In genomic region chr20:63416631-63417030, GRCh38 we compare ENCODE assay signal across 1 cellular context.
TF ChIP-seq lines count a peak whose summit lies in the region.

No MANE protein-coding gene starts in this region.

TF ChIP-seq in H1, 55 proteins besides CTCF, POLR2A, EP300 and RAD21 (continued from another document):
- TF ChIP-seq ATF3 (IDR thresholded peaks at IDR 0.05; ENCODE audit: insufficient read depth, low read depth, low read length) (no peak), POU5F1 (IDR thresholded peaks at IDR 0.05; ENCODE audit: low read depth, low read length) (no peak), TBP (IDR thresholded peaks at IDR 0.05; ENCODE audit: low read depth, low read length) (no peak), MAX (IDR thresholded peaks at IDR 0.05) (no peak), NANOG (IDR thresholded peaks at IDR 0.05; ENCODE audit: insufficient read depth, low read depth, low read length, poor library complexity, severe bottlenecking) (no peak), RBBP5 (IDR thresholded peaks at IDR 0.05; ENCODE audit: borderline replicate concordance, low read depth, low read length) (no peak), HDAC6 (IDR thresholded peaks at IDR 0.05; ENCODE audit: low read depth, low read length) (no peak), ATF2 (IDR thresholded peaks at IDR 0.05; ENCODE audit: low read length) (no peak), FOSL1 (IDR thresholded peaks at IDR 0.05; ENCODE audit: insufficient read depth, low read depth, low read length) (no peak), ZNF274 (IDR thresholded peaks at IDR 0.05; ENCODE audit: borderline replicate concordance, extremely low read depth, low read length) (no peak), JUND (IDR thresholded peaks at IDR 0.05; ENCODE audit: low read length) (no peak), CBX5 (IDR thresholded peaks at IDR 0.05; ENCODE audit: low read depth, low read length) (no peak), KDM1A (IDR thresholded peaks at IDR 0.05; ENCODE audit: borderline replicate concordance, low read length) (no peak), YY1 (IDR thresholded peaks at IDR 0.05; ENCODE audit: low read depth, low read length) (no peak), EGR1 (IDR thresholded peaks at IDR 0.05; ENCODE audit: borderline replicate concordance, low read depth, low read length) (no peak), E2F6 (IDR thresholded peaks at IDR 0.05) (no peak), USF2 (IDR thresholded peaks at IDR 0.05; ENCODE audit: low read length) (no peak), EZH2 (IDR thresholded peaks at IDR 0.05; ENCODE audit: low read depth, low read length, severe bottlenecking) (no peak)
